ENCODE assay signal across 8 cellular contexts in the genomic region with DNA sequence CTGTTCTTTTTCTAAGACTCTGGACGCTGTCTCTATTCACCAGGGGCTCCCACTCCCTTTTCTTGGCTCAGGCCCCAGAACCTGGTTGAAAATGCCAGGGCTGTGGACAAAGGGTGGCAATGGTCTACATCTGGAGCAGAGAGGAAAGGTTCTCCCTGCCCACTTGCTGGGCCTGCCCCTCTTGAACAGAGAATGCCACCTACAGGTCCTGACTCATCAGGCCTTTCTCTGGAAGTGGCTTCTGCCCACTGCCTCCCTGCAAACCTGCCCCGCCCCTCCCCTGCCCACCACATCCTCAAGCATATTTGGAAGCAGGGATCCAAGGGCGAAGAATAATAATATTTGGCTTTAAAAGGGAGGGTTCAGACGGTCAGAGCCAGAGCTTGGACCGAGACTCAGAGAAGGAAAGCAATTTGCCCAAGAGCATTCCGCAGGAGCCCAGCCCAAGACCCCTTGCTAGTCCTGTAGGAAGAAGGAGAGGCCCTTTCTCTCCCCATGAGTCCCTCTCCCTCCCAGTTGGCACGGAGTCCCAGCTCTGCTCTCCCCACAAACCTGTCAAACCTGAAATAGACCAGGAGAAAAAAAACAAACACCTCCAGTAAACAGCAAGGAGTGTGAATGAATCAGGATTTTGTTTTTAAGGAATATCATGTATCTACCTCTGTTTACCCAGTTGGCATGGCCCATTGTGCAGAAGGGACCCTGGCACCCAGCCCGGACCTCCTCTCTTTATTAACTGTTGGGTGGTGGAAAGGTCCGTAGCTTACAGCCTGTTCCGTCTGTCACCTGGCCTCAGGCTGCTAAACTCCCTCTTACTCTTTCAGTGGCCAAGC. TPM values are rescaled to one million over a fixed set of nuclear protein-coding genes. Genes with fewer than 3 reads are reported as not detected.
DNase-seq lines count a peak whose midpoint lies in the region; ATAC-seq and TF ChIP-seq lines count a peak whose summit lies in the region.

No MANE protein-coding gene starts in this region.

- H3K36me3 ChIP-seq in muscle layer of duodenum (ENCODE audit: control insufficient read depth in 1 of 2, insufficient read depth in 2 of 2, low read length in 2 of 2) (no peaks in the 10 kb centered on the region), endodermal cell (ENCODE audit: control insufficient read depth, insufficient read depth, low read length) (no peaks in the 10 kb centered on the region)

- H3K4me3 ChIP-seq in muscle layer of duodenum (ENCODE audit: low read depth in 1 of 2, low read length in 2 of 2) (no peak overlapping the region), endodermal cell (ENCODE audit: low read length) (no peak overlapping the region)

- peaks cover 26 to 29% of the 10 kb centered on the region in 2 donors for H3K4me1 ChIP-seq in muscle layer of duodenum (ENCODE audit: control insufficient read depth in 1 of 2, insufficient read depth in 2 of 2, low read length in 2 of 2)
- H3K4me1 ChIP-seq in endodermal cell (ENCODE audit: control insufficient read depth, insufficient read depth, low read length), result peaks cover 4% of the 10 kb centered on the region

- no peaks in the 10 kb centered on the region for H3K9me3 ChIP-seq in muscle layer of duodenum (ENCODE audit: control insufficient read depth in 1 of 2, low read length in 2 of 2)
- H3K9me3 ChIP-seq in endodermal cell (ENCODE audit: control insufficient read depth, low read length), result no peaks in the 10 kb centered on the region

- H3K27ac Mint-ChIP-seq in endodermal cell, result no peak overlapping the region

- H3K27me3 ChIP-seq in muscle layer of duodenum (ENCODE audit: low read depth, low read length), result no peaks in the 10 kb centered on the region
- H3K27me3 ChIP-seq in endodermal cell (ENCODE audit: control insufficient read depth, insufficient read depth, low read length, poor library complexity, severe bottlenecking), result peaks cover 8% of the 10 kb centered on the region

- peak overlapping the region; percentile 69 for H3K27ac ChIP-seq in muscle layer of duodenum (ENCODE audit: low read length)
- H3K27ac ChIP-seq in endodermal cell (ENCODE audit: low read depth, low read length), result no peak overlapping the region

- TF ChIP-seq CTCF in endodermal cell (conservative IDR thresholded peaks at IDR 0.05), result no peak

- no peak overlapping the region for H3K4me3 Mint-ChIP-seq in endodermal cell

- H3K36me3 Mint-ChIP-seq in endodermal cell (ENCODE audit: low read depth), result no peaks in the 10 kb centered on the region

- ATAC-seq in HG03439 (IDR thresholded peaks at IDR 0.05; ENCODE audit: unreplicated experiment) (no peak), GM21528 (IDR thresholded peaks at IDR 0.05; ENCODE audit: low FRiP score, unreplicated experiment) (no peak), GM18511 (IDR thresholded peaks at IDR 0.05; ENCODE audit: unreplicated experiment) (no peak)

- peaks cover 13% of the 10 kb centered on the region for H3K4me1 Mint-ChIP-seq in endodermal cell

- H3K9ac ChIP-seq in endodermal cell (ENCODE audit: extremely low read depth, low read length, poor library complexity, severe bottlenecking), result no peak overlapping the region

- no peaks in the 10 kb centered on the region for H3K9me3 Mint-ChIP-seq in endodermal cell

- peaks cover 10% of the 10 kb centered on the region for H3K27me3 Mint-ChIP-seq in endodermal cell (ENCODE audit: insufficient read depth)

- WGBS in endodermal cell (ENCODE audit: insufficient coverage in 1 of 2, insufficient read length in 1 of 2), 2 experiments, result 86 to 88% methylated on average over 5 to 9 of the region's 10 CpGs

- DNase-seq in ELR (ENCODE audit: low read depth), result peak; percentile 71
- peak; percentile 97 to 98 for DNase-seq in NCI-H2081 (lab: John Stamatoyannopoulos, UW)
- DNase-seq in amniotic epithelial cell (ENCODE audit: low read depth), result peak; percentile 52
- DNase-seq in endodermal cell, result no peak

RNA-seq across cellular contexts. Expression of a gene that starts 37.8 kb away (rescaled TPM):
- total RNA-seq in endodermal cell, result 10 to 100 TPM; 27.8 to 46.8 TPM
- 36.9 TPM for polyA plus RNA-seq in endodermal cell (2013, experiment 1 of 2)
- polyA plus RNA-seq in endodermal cell (2013, experiment 2 of 2), result 33.8 TPM
